Comparison of ENCODE assay signal across 9 cellular contexts in genomic region chr3:50164056-50164455, GRCh38. TPM values are rescaled to one million over a fixed set of nuclear protein-coding genes. Genes with fewer than 3 reads are reported as not detected.
A peak's percentile ranks its signal among the peaks of the same experiment; 100 is the strongest.
DNase-seq lines count a peak whose midpoint lies in the region; ATAC-seq and TF ChIP-seq lines count a peak whose summit lies in the region.
"Had no signal": no experiment of that assay in that cellular context is flagged by ENCODE, and none has a peak within 500 bp of the region (broad histone marks: within the 10 kb centered on the region; RNA-seq: fewer than 3 reads in every experiment).

No MANE protein-coding gene starts in this region.

- CTCF ChIA-PET in activated naive CD4-positive, alpha-beta T cell treated with anti-CD3 and anti-CD28 coated beads, Interleukin-2, amount 10 ng/mL, durations not matched to agents 7 days and 5 days (lab: Charles Lee), result interaction anchor here (1.4 kb wide), 1 partner anchor 25 kb away, joined by 5 read pairs; no protein-coding TSS in a partner anchor

- peaks cover 0 to 4% (median 0%) of the 10 kb centered on the region in 5 experiments for H3K9me3 Mint-ChIP-seq in brain
- H3K9me3 Mint-ChIP-seq in natural killer cell treated with Interleukin-12 subunit alpha and Interleukin-12 subunit beta and Interleukin-15 and Interleukin-18, amount 100 ng/mL, for 72 hours, result no peaks in the 10 kb centered on the region
- H3K9me3 Mint-ChIP-seq in activated naive CD4-positive, alpha-beta T cell treated with anti-CD3 and anti-CD28 coated beads, Interleukin-2, amount 10 ng/mL, durations not matched to agents 7 days and 5 days, result no peaks in the 10 kb centered on the region

- peak overlapping the region in 4 of 5 experiments; percentile 74 to 98 (median 84) for H3K27ac Mint-ChIP-seq in brain
- no peak overlapping the region for H3K27ac Mint-ChIP-seq in natural killer cell treated with Interleukin-12 subunit alpha and Interleukin-12 subunit beta and Interleukin-15 and Interleukin-18, amount 100 ng/mL, for 72 hours
- no peak overlapping the region for H3K27ac Mint-ChIP-seq in activated naive CD4-positive, alpha-beta T cell treated with anti-CD3 and anti-CD28 coated beads, Interleukin-2, amount 10 ng/mL, durations not matched to agents 7 days and 5 days

- peak overlapping the region in 3 of 5 experiments; percentile 46 to 78 (median 54) for H3K4me3 Mint-ChIP-seq in brain
- H3K4me3 Mint-ChIP-seq in natural killer cell treated with Interleukin-12 subunit alpha and Interleukin-12 subunit beta and Interleukin-15 and Interleukin-18, amount 100 ng/mL, for 72 hours, result no peak overlapping the region
- no peak overlapping the region for H3K4me3 Mint-ChIP-seq in activated naive CD4-positive, alpha-beta T cell treated with anti-CD3 and anti-CD28 coated beads, Interleukin-2, amount 10 ng/mL, durations not matched to agents 7 days and 5 days

- H3K4me1 Mint-ChIP-seq in brain, result peaks cover 73% of the 10 kb centered on the region
- no peaks in the 10 kb centered on the region for H3K4me1 Mint-ChIP-seq in natural killer cell treated with Interleukin-12 subunit alpha and Interleukin-12 subunit beta and Interleukin-15 and Interleukin-18, amount 100 ng/mL, for 72 hours (ENCODE audit: low read depth in 2 of 2)
- H3K4me1 Mint-ChIP-seq in activated naive CD4-positive, alpha-beta T cell treated with anti-CD3 and anti-CD28 coated beads, Interleukin-2, amount 10 ng/mL, durations not matched to agents 7 days and 5 days, result no peaks in the 10 kb centered on the region

- H3K27me3 ChIP-seq in layer of hippocampus (ENCODE audit: control insufficient read depth, insufficient read depth, low read length), result no peaks in the 10 kb centered on the region

- DNase-seq in HCEC 1CT (peak; percentile 85), superior temporal gyrus (ENCODE audit: extremely low spot score) (peak; percentile 67), HUDEP-2 (lab: John Stamatoyannopoulos, UW; ENCODE audit: unreplicated experiment in 76 of 76) (no peak)
- DNase-seq in natural killer cell treated with Interleukin-12 subunit alpha and Interleukin-12 subunit beta and Interleukin-15 and Interleukin-18, amount 100 ng/mL, for 72 hours (ENCODE audit: low spot score), result no peak
- DNase-seq in activated naive CD4-positive, alpha-beta T cell treated with anti-CD3 and anti-CD28 coated beads, Interleukin-2, amount 10 ng/mL, durations not matched to agents 7 days and 5 days, result no peak
- no peak for DNase-seq in activated CD4-positive, alpha-beta T cell treated with anti-CD3 and anti-CD28 coated beads for 4 hours
- DNase-seq: NCI-H1105 treated with DMSO at 0.1 percent for 48 hours had no signal

- ATAC-seq in natural killer cell treated with Interleukin-12 subunit alpha and Interleukin-12 subunit beta and Interleukin-15 and Interleukin-18, amount 100 ng/mL, for 72 hours, result no peak

- H3K36me3 Mint-ChIP-seq in brain, result peaks cover 14% of the 10 kb centered on the region
- no peaks in the 10 kb centered on the region for H3K36me3 Mint-ChIP-seq in natural killer cell treated with Interleukin-12 subunit alpha and Interleukin-12 subunit beta and Interleukin-15 and Interleukin-18, amount 100 ng/mL, for 72 hours
- no peaks in the 10 kb centered on the region for H3K36me3 Mint-ChIP-seq in activated naive CD4-positive, alpha-beta T cell treated with anti-CD3 and anti-CD28 coated beads, Interleukin-2, amount 10 ng/mL, durations not matched to agents 7 days and 5 days

- peaks cover 4% of the 10 kb centered on the region for H3K27me3 Mint-ChIP-seq in brain
- no peaks in the 10 kb centered on the region for H3K27me3 Mint-ChIP-seq in natural killer cell treated with Interleukin-12 subunit alpha and Interleukin-12 subunit beta and Interleukin-15 and Interleukin-18, amount 100 ng/mL, for 72 hours
- H3K27me3 Mint-ChIP-seq in activated naive CD4-positive, alpha-beta T cell treated with anti-CD3 and anti-CD28 coated beads, Interleukin-2, amount 10 ng/mL, durations not matched to agents 7 days and 5 days, result peaks cover 39% of the 10 kb centered on the region

- peak overlapping the region; percentile 52 for H3K27ac ChIP-seq in layer of hippocampus (ENCODE audit: low read depth, low read length)

- no peak for TF ChIP-seq CTCF in brain (conservative IDR thresholded peaks at IDR 0.05)

RNA-seq across cellular contexts. Expression of gene SEMA3F, which starts 8.9 kb away (rescaled TPM):
- 15.3 TPM for polyA plus RNA-seq in brain (ENCODE audit: insufficient read depth, low read depth, low replicate concordance)
- under 1 TPM; 0.12 to 0.81 TPM for total RNA-seq in natural killer cell treated with Interleukin-12 subunit alpha and Interleukin-12 subunit beta and Interleukin-15 and Interleukin-18, amount 100 ng/mL, for 72 hours

RNA-seq across cellular contexts. Expression of gene GNAT1, which starts 27.4 kb away (rescaled TPM):
- 0.59 TPM for polyA plus RNA-seq in brain (ENCODE audit: insufficient read depth, low read depth, low replicate concordance)
- total RNA-seq in natural killer cell treated with Interleukin-12 subunit alpha and Interleukin-12 subunit beta and Interleukin-15 and Interleukin-18, amount 100 ng/mL, for 72 hours, result not detected

RNA-seq across cellular contexts. Expression of gene SLC38A3, which starts 41.0 kb away (rescaled TPM):
- polyA plus RNA-seq in brain (ENCODE audit: insufficient read depth, low read depth, low replicate concordance), result 18.3 TPM
- total RNA-seq in natural killer cell treated with Interleukin-12 subunit alpha and Interleukin-12 subunit beta and Interleukin-15 and Interleukin-18, amount 100 ng/mL, for 72 hours, result not detected

Comparison
In these comparisons a context has a peak if more than half of its experiments do, and no peak if none do; other contexts are left out.
1. DNase-seq: peak in HCEC 1CT (single experiment) and superior temporal gyrus (single experiment); none in natural killer cell treated with Interleukin-12 subunit alpha and Interleukin-12 subunit beta and Interleukin-15 and Interleukin-18, amount 100 ng/mL, for 72 hours (single experiment), HUDEP-2 (0 of 76), activated naive CD4-positive, alpha-beta T cell treated with anti-CD3 and anti-CD28 coated beads, Interleukin-2, amount 10 ng/mL, durations not matched to agents 7 days and 5 days (single experiment) and activated CD4-positive, alpha-beta T cell treated with anti-CD3 and anti-CD28 coated beads for 4 hours (0 of 2).
2. H3K27ac Mint-ChIP-seq: peak in brain (4 of 5); none in natural killer cell treated with Interleukin-12 subunit alpha and Interleukin-12 subunit beta and Interleukin-15 and Interleukin-18, amount 100 ng/mL, for 72 hours (0 of 2) and activated naive CD4-positive, alpha-beta T cell treated with anti-CD3 and anti-CD28 coated beads, Interleukin-2, amount 10 ng/mL, durations not matched to agents 7 days and 5 days (single experiment).
3. H3K4me3 Mint-ChIP-seq: peak in brain (3 of 5); none in natural killer cell treated with Interleukin-12 subunit alpha and Interleukin-12 subunit beta and Interleukin-15 and Interleukin-18, amount 100 ng/mL, for 72 hours (single experiment) and activated naive CD4-positive, alpha-beta T cell treated with anti-CD3 and anti-CD28 coated beads, Interleukin-2, amount 10 ng/mL, durations not matched to agents 7 days and 5 days (single experiment).